ENCODE assay signal across 26 cellular contexts in genomic region chr6:19610260-19610659, GRCh38.
DNase-seq lines count a peak whose midpoint lies in the region; ATAC-seq, FAIRE-seq and TF ChIP-seq lines count a peak whose summit lies in the region.
"Had no signal": no experiment of that assay in that cellular context is flagged by ENCODE, and none has a peak within 500 bp of the region (broad histone marks: within the 10 kb centered on the region; RNA-seq: fewer than 3 reads in every experiment).

No MANE protein-coding gene starts in this region.

- H3K36me3 ChIP-seq in cardiac muscle cell (no peaks in the 10 kb centered on the region), right atrium auricular region (no peaks in the 10 kb centered on the region), H1 (ENCODE audit: control insufficient read depth in 2 of 4, insufficient read depth in 4 of 4, low read length in 3 of 4) (no peaks in the 10 kb centered on the region)
- H3K36me3 ChIP-seq: BE2C, BLaER1 had no signal

- no peak overlapping the region for H2BK12ac ChIP-seq in H1 (ENCODE audit: low read depth, low read length)

- no peak for TF ChIP-seq RAD21 in H1 (IDR thresholded peaks at IDR 0.05 in 1 of 2, conservative IDR thresholded peaks at IDR 0.05 in 1 of 2; ENCODE audit: low read depth in 2 of 2, low read length in 2 of 2)

- POLR2A ChIA-PET in H1 (lab: Charles Lee; ENCODE audit: partially characterized antibody) = no interaction called here

- H3K56ac ChIP-seq in H1 (replicated peaks; ENCODE audit: insufficient read length, low read depth, low read length) = no peak overlapping the region

- no peak overlapping the region for H3K18ac ChIP-seq in H1 (ENCODE audit: extremely low read depth, low read length)

- no peak for TF ChIP-seq POLR2A in H1 (IDR thresholded peaks at IDR 0.05; ENCODE audit: control extremely low read depth in 1 of 2, low read depth in 2 of 2, low read length in 2 of 2)

- H3K23me2 ChIP-seq in H1 (ENCODE audit: low read depth, low read length) = no peaks in the 10 kb centered on the region

- no peaks in the 10 kb centered on the region for H3K79me2 ChIP-seq in H1 (ENCODE audit: control insufficient read depth in 1 of 2, insufficient read depth in 2 of 2, low read length in 2 of 2)

- no peak overlapping the region for H2BK15ac ChIP-seq in H1 (ENCODE audit: low read length)

- CTCF ChIA-PET in H1 (lab: Charles Lee; ENCODE audit: partially characterized antibody) = interaction anchor here (0.6 kb wide), 1 partner anchor 482 kb away, joined by 3 read pairs; no protein-coding TSS in a partner anchor

- no peaks in the 10 kb centered on the region for H3K79me1 ChIP-seq in H1 (ENCODE audit: low read depth, low read length)

- H2BK120ac ChIP-seq in H1 (replicated peaks; ENCODE audit: low read depth, low read length) = no peak overlapping the region

- no peak overlapping the region for H4K91ac ChIP-seq in H1 (replicated peaks; ENCODE audit: insufficient read length, low read length)

- no peak for TF ChIP-seq EP300 in H1 (IDR thresholded peaks at IDR 0.05; ENCODE audit: borderline replicate concordance in 1 of 2, low read depth in 2 of 2, low read length in 2 of 2)

- no peak for FAIRE-seq in H1 (lab: Jason Lieb, UNC)
- FAIRE-seq: A204.1, GM12878, GM12892, GM18507 had no signal

- 86% methylated on average over 3 of the region's 3 CpGs; no CpG with 5 or more reads in 1 of the 2 experiments for WGBS in H1 (ENCODE audit: extremely low coverage in 1 of 2, insufficient coverage in 1 of 2, insufficient read length in 1 of 2, insufficient replicate concordance in 2 of 2, low coverage in 1 of 2, low lambda C conversion rate in 2 of 2, missing lambda C conversion rate in 1 of 2), 2 experiments

- DNase-seq in cardiac muscle cell (ENCODE audit: low read depth in 1 of 2, low spot score in 1 of 2) = peak in 1 of 2 donors; percentile 29
- DNase-seq in right atrium auricular region (ENCODE audit: low spot score) = no peak
- DNase-seq in H1 (ENCODE audit: low read depth in 1 of 2, low spot score in 2 of 2) = no peak
- peak; percentile 15 for DNase-seq in retina
- no peak for DNase-seq in cortex of kidney (lab: John Stamatoyannopoulos, UW)
- DNase-seq: 8988T; ACHN; BE2C; C1 segment of cervical spinal cord; CD4-positive, alpha-beta memory T cell; CD4-positive, CD25-positive, alpha-beta regulatory T cell; CD8-positive, alpha-beta memory T cell; COR-L47; DMS 273 treated with DMSO at 0.1 percent for 48 hours; DMS153; DMS53; DMS79; DND-41; EL; GDM1 had no signal

- no peak for TF ChIP-seq CTCF in cardiac muscle cell (IDR thresholded peaks at IDR 0.05; ENCODE audit: low read depth, low read length)
- no peak for TF ChIP-seq CTCF in right atrium auricular region (IDR thresholded peaks at IDR 0.05)
- no peak for TF ChIP-seq CTCF in H1 (IDR thresholded peaks at IDR 0.05; ENCODE audit: control extremely low read depth in 1 of 3, insufficient read depth in 1 of 3, low read depth in 1 of 3, low read length in 3 of 3)

- no peak overlapping the region for H4K8ac ChIP-seq in H1 (ENCODE audit: extremely low read depth, insufficient read depth, low read length)

- H3K4me1 ChIP-seq in cardiac muscle cell (ENCODE audit: low read depth) (peaks cover 20% of the 10 kb centered on the region), right atrium auricular region (no peaks in the 10 kb centered on the region), H1 (replicated peaks in 1 of 4; ENCODE audit: control insufficient read depth in 3 of 4, insufficient read depth in 4 of 4, low read length in 3 of 4) (no peaks in the 10 kb centered on the region)
- H3K4me1 ChIP-seq: BE2C, BLaER1 had no signal

- H3K23ac ChIP-seq in H1 (ENCODE audit: insufficient read length) = no peak overlapping the region

- H3K27ac ChIP-seq in cardiac muscle cell (peak overlapping the region; percentile 25), right atrium auricular region (no peak overlapping the region), H1 (ENCODE audit: low read depth, low read length) (no peak overlapping the region)
- H3K27ac ChIP-seq: BLaER1 had no signal

- H4K20me1 ChIP-seq in H1 (replicated peaks in 1 of 2; ENCODE audit: control insufficient read depth in 1 of 2, insufficient read depth in 2 of 2, low read length in 2 of 2) = no peaks in the 10 kb centered on the region
- H4K20me1 ChIP-seq: BLaER1 had no signal

- no peak overlapping the region for H3K4ac ChIP-seq in H1 (replicated peaks; ENCODE audit: insufficient read length, low read depth, low read length)

- no peak overlapping the region for H3K9ac ChIP-seq in H1 (replicated peaks in 1 of 4; ENCODE audit: extremely low read depth in 1 of 4, low read depth in 3 of 4, low read length in 3 of 4)
- H3K9ac ChIP-seq: BLaER1 had no signal

- no peak overlapping the region for H2BK20ac ChIP-seq in H1 (ENCODE audit: low read length)

- H2BK5ac ChIP-seq in H1 (ENCODE audit: low read depth, low read length) = no peak overlapping the region

- H3K9me3 ChIP-seq in cardiac muscle cell (ENCODE audit: low read depth) = no peaks in the 10 kb centered on the region
- H3K9me3 ChIP-seq in right atrium auricular region = no peaks in the 10 kb centered on the region
- no peaks in the 10 kb centered on the region for H3K9me3 ChIP-seq in H1 (ENCODE audit: insufficient read depth in 2 of 2, low read depth in 1 of 2, low read length in 1 of 2)
- H3K9me3 ChIP-seq: BE2C had no signal

- H3K4me3 ChIP-seq in cardiac muscle cell = no peak overlapping the region
- H3K4me3 ChIP-seq in right atrium auricular region = no peak overlapping the region
- no peak overlapping the region for H3K4me3 ChIP-seq in H1 (ENCODE audit: extremely low read depth in 1 of 4, insufficient read depth in 2 of 4, low read depth in 3 of 4, low read length in 4 of 4)
- H3K4me3 ChIP-seq: BLaER1, GM12878 had no signal

- H3K27me3 ChIP-seq in cardiac muscle cell (no peaks in the 10 kb centered on the region), right atrium auricular region (no peaks in the 10 kb centered on the region), H1 (replicated peaks in 1 of 4; ENCODE audit: control insufficient read depth in 3 of 4, extremely low read depth in 1 of 4, insufficient read depth in 3 of 4, low read length in 3 of 4) (no peaks in the 10 kb centered on the region)
- H3K27me3 ChIP-seq: BE2C, BLaER1 had no signal

- no peak overlapping the region for H2AK5ac ChIP-seq in H1 (ENCODE audit: low read depth, low read length)

- 0 out of 2 replicates have a peak overlapping the region, but pooled peaks have one; percentile 20 for H2AFZ ChIP-seq in H1 (ENCODE audit: low read length)

- H3K14ac ChIP-seq in H1 (ENCODE audit: insufficient read length) = no peak overlapping the region

- no peak overlapping the region for H4K5ac ChIP-seq in H1 (ENCODE audit: insufficient read length, low read depth, low read length)

- ATAC-seq in HG02759 (IDR thresholded peaks at IDR 0.05; ENCODE audit: unreplicated experiment) = no peak
- ATAC-seq: GM12878 had no signal

- no peak overlapping the region for H3K4me2 ChIP-seq in H1 (ENCODE audit: insufficient read depth in 1 of 2, low read depth in 2 of 2, low read length in 2 of 2)
- H3K4me2 ChIP-seq: BLaER1 had no signal

TF ChIP-seq in H1, 55 proteins besides CTCF, POLR2A, EP300 and RAD21:
- TF ChIP-seq SIN3A (conservative IDR thresholded peaks at IDR 0.05 in 1 of 2, IDR thresholded peaks at IDR 0.05 in 1 of 2; ENCODE audit: low read depth in 1 of 2, low read length in 2 of 2) (no peak), TBP (IDR thresholded peaks at IDR 0.05; ENCODE audit: low read depth, low read length) (no peak), SAP30 (IDR thresholded peaks at IDR 0.05; ENCODE audit: insufficient read depth, insufficient replicate concordance, low read length) (no peak), YY1 (IDR thresholded peaks at IDR 0.05; ENCODE audit: low read depth, low read length) (no peak), SUZ12 (IDR thresholded peaks at IDR 0.05; ENCODE audit: low read length) (no peak), BACH1 (IDR thresholded peaks at IDR 0.05; ENCODE audit: low read length) (no peak), ASH2L (IDR thresholded peaks at IDR 0.05; ENCODE audit: low read length) (no peak), RNF2 (IDR thresholded peaks at IDR 0.05; ENCODE audit: borderline replicate concordance, low read depth, low read length, missing control alignments, poor library complexity, severe bottlenecking) (no peak), SIX5 (IDR thresholded peaks at IDR 0.05; ENCODE audit: low read depth, low read length) (no peak), NRF1 (IDR thresholded peaks at IDR 0.05; ENCODE audit: low read depth, low read length) (no peak), JUN (IDR thresholded peaks at IDR 0.05; ENCODE audit: low read depth, low read length) (no peak), POLR2AphosphoS5 (IDR thresholded peaks at IDR 0.05; ENCODE audit: low read depth, low read length) (no peak), USF2 (IDR thresholded peaks at IDR 0.05; ENCODE audit: low read length) (no peak), EGR1 (IDR thresholded peaks at IDR 0.05; ENCODE audit: borderline replicate concordance, low read depth, low read length) (no peak)
